In the genomic region with DNA sequence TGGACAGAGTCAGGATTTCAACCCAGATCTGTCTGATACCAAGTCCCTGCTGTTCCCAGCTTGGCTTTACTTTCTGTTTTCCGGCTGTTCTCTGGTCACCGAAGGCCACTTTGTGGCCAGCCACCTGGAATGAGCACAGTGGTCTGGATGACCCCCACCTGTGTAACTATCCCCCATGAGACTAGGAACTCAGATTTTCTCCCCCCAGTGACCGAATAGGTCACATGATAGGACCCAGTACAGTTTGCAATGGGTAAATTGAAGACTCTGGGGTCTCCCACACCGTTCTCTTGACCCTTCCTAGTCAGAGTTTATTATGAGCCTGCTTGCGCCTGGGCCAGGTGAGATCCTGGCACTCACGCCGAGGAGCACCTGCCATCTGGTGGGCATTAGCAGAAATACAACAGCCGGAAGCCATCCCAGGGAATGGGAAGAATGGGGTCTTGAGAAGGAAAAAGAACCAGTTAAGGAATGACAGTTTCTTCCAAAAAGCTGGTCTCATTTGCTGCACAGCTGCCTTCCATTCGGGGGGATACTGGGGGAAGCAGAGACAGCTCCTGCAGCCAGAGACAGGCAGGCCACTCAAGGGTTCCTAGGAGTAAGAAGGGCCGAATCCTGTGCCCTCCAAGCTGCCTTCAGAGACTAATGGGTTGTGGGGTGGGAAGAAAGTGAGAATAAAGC, we compare ENCODE assay signal across 1 cellular context.
TF ChIP-seq lines count a peak whose summit lies in the region.

No MANE protein-coding gene starts in this region.

TF ChIP-seq in endothelial cell of umbilical vein, 7 proteins besides CTCF, POLR2A, EP300 and RAD21 (continued from another document):
- TF ChIP-seq, protein P1, sequence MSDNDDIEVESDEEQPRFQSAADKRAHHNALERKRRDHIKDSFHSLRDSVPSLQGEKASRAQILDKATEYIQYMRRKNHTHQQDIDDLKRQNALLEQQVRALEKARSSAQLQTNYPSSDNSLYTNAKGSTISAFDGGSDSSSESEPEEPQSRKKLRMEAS (IDR thresholded peaks at IDR 0.05; ENCODE audit: insufficient read depth, insufficient read length) = no peak
- TF ChIP-seq FOS (IDR thresholded peaks at IDR 0.05; ENCODE audit: borderline replicate concordance, insufficient read depth, low read length) (no peak), MYC (IDR thresholded peaks at IDR 0.05; ENCODE audit: low read depth, low read length) (no peak), GATA2 (IDR thresholded peaks at IDR 0.05; ENCODE audit: insufficient read depth, insufficient read length, low read depth, low read length) (no peak), EZH2 (IDR thresholded peaks at IDR 0.05; ENCODE audit: borderline replicate concordance, low read depth, low read length, severe bottlenecking) (no peak)
TF ChIP-seq in endothelial cell of umbilical vein: peak in this region for 0.
